18 cellular contexts compared by ENCODE assay signal in genomic region chr20:48003021-48003420, GRCh38.
DNase-seq lines count a peak whose midpoint lies in the region; ATAC-seq and TF ChIP-seq lines count a peak whose summit lies in the region.
"Had no signal": no experiment of that assay in that cellular context is flagged by ENCODE, and none has a peak within 500 bp of the region (broad histone marks: within the 10 kb centered on the region; RNA-seq: fewer than 3 reads in every experiment).

No MANE protein-coding gene starts in this region.

- peaks cover 0 to 20% (median 0%) of the 10 kb centered on the region in 11 experiments; a peak in 4 of 22 replicates for H3K27me3 ChIP-seq in BLaER1 treated with 17β-estradiol and CSF1 and Interleukin-3, amounts not matched to agents 10 nM and 100 nM
- H3K27me3 ChIP-seq in MM.1S (replicated peaks; ENCODE audit: insufficient read depth, low read length): no peaks in the 10 kb centered on the region
- peaks cover 0 to 8% (median 0%) of the 10 kb centered on the region in 45 donors for H3K27me3 ChIP-seq in dorsolateral prefrontal cortex

- intact Hi-C loops in dorsolateral prefrontal cortex (cut with DNase I): no loop called here

- H3K4me1 ChIP-seq in BLaER1 treated with 17β-estradiol and CSF1 and Interleukin-3, amounts not matched to agents 10 nM and 100 nM: peaks cover 63 to 93% (median 86%) of the 10 kb centered on the region in 10 experiments
- peaks cover 26% of the 10 kb centered on the region for H3K4me1 ChIP-seq in MM.1S (ENCODE audit: low read length)

- peak overlapping the region; percentile 7 for H3K27ac Mint-ChIP-seq in memory B cell

- no peaks in the 10 kb centered on the region for H3K9me2 ChIP-seq in MM.1S (replicated peaks; ENCODE audit: insufficient read depth, low read length)

- peak overlapping the region in 7 of 10 experiments; percentile 6 to 37 (median 20); a peak in 8 of 20 replicates for H3K4me3 ChIP-seq in BLaER1 treated with 17β-estradiol and CSF1 and Interleukin-3, amounts not matched to agents 10 nM and 100 nM
- H3K4me3 ChIP-seq in MM.1S (ENCODE audit: low read length) (no peak overlapping the region), dorsolateral prefrontal cortex (no peak overlapping the region)
- H3K4me3 ChIP-seq: GM23248 had no signal

- ATAC-seq in GM19438 (IDR thresholded peaks at IDR 0.05; ENCODE audit: low read depth, unreplicated experiment) (peak; percentile 18), memory B cell (ENCODE audit: low read depth) (no peak), GM18873 (IDR thresholded peaks at IDR 0.05; ENCODE audit: low FRiP score, unreplicated experiment) (no peak)

- H3K9ac ChIP-seq in BLaER1 treated with 17β-estradiol and CSF1 and Interleukin-3, amounts not matched to agents 10 nM and 100 nM: peak overlapping the region in 10 of 11 experiments; percentile 45 to 86 (median 78); a peak in 20 of 22 replicates
- H3K9ac ChIP-seq in MM.1S (ENCODE audit: low read length): no peak overlapping the region; the same call in 1 of the 2 replicates
- H3K9ac ChIP-seq: GM23248, KMS-11 had no signal

- no peaks in the 10 kb centered on the region for H3K27me3 Mint-ChIP-seq in memory B cell

- TF ChIP-seq CTCF in MM.1S (IDR thresholded peaks at IDR 0.05; ENCODE audit: low read length) (no peak), dorsolateral prefrontal cortex (IDR thresholded peaks at IDR 0.05 in 54 of 56, conservative IDR thresholded peaks at IDR 0.05 in 2 of 56; ENCODE audit: low read depth in 1 of 56, partially characterized antibody in 56 of 56) (no peak)

- no peaks in the 10 kb centered on the region for H3K79me2 ChIP-seq in MM.1S (ENCODE audit: low read length)

- peak overlapping the region; percentile 25; the same call in 1 of the 2 replicates for H2AFZ ChIP-seq in MM.1S (ENCODE audit: low read length)
- H2AFZ ChIP-seq: GM23248 had no signal

- H3K4me3 Mint-ChIP-seq in memory B cell: no peak overlapping the region

- peaks cover 6% of the 10 kb centered on the region for H3K36me3 Mint-ChIP-seq in memory B cell

- H3K4me1 Mint-ChIP-seq in memory B cell: peaks cover 43% of the 10 kb centered on the region

- no peaks in the 10 kb centered on the region for H4K20me1 ChIP-seq in BLaER1 treated with 17β-estradiol and CSF1 and Interleukin-3, amounts not matched to agents 10 nM and 100 nM
- H4K20me1 ChIP-seq in MM.1S (ENCODE audit: insufficient read depth, low read length): no peaks in the 10 kb centered on the region

- peaks cover 16% of the 10 kb centered on the region for H3K9me3 Mint-ChIP-seq in memory B cell

- H3K27ac ChIP-seq in BLaER1 treated with 17β-estradiol and CSF1 and Interleukin-3, amounts not matched to agents 10 nM and 100 nM: peak overlapping the region in 10 of 11 experiments; percentile 67 to 97 (median 91); a peak in 21 of 22 replicates
- H3K27ac ChIP-seq in MM.1S (ENCODE audit: low read length) (peak overlapping the region; percentile 80), dorsolateral prefrontal cortex (no peak overlapping the region)
- H3K27ac ChIP-seq: GM23248, KMS-11 had no signal

- peaks cover 7 to 86% (median 33%) of the 10 kb centered on the region in 11 experiments for H3K9me3 ChIP-seq in BLaER1 treated with 17β-estradiol and CSF1 and Interleukin-3, amounts not matched to agents 10 nM and 100 nM (replicated peaks in 1 of 11)
- H3K9me3 ChIP-seq in MM.1S (replicated peaks; ENCODE audit: insufficient read depth, low read length): no peaks in the 10 kb centered on the region

- H3F3A ChIP-seq in MM.1S (ENCODE audit: insufficient read depth, low read length): peaks cover 21% of the 10 kb centered on the region

- peak overlapping the region; percentile 70 to 91 (median 80) for H3K4me2 ChIP-seq in BLaER1 treated with 17β-estradiol and CSF1 and Interleukin-3, amounts not matched to agents 10 nM and 100 nM
- H3K4me2 ChIP-seq in MM.1S (ENCODE audit: low read depth, low read length): peak overlapping the region; percentile 44; the same call in 1 of the 2 replicates
- H3K4me2 ChIP-seq: KMS-11 had no signal

- H3K36me3 ChIP-seq in BLaER1 treated with 17β-estradiol and CSF1 and Interleukin-3, amounts not matched to agents 10 nM and 100 nM: peaks cover 0 to 11% (median 0%) of the 10 kb centered on the region in 11 experiments; a peak in 3 of 22 replicates
- no peaks in the 10 kb centered on the region for H3K36me3 ChIP-seq in MM.1S (replicated peaks; ENCODE audit: insufficient read depth, low read length)

- DNase-seq in MM.1S: no peak
- DNase-seq in memory B cell (ENCODE audit: low spot score in 2 of 2): no peak
- DNase-seq in dorsolateral prefrontal cortex: no peak
- no peak for DNase-seq in ecto neural progenitor cell (ENCODE audit: low spot score)
- no peak for DNase-seq in NCI-H1417 (lab: John Stamatoyannopoulos, UW)
- DNase-seq: GM23248, HCEC 1CT, NCI-H1092, NCI-H146, NCI-H2029 treated with DMSO at 0.1 percent for 48 hours, NCI-H2171, NCI-H446, NCI-H69, Right ventricle myocardium superior had no signal

Comparison
In these comparisons a context has a peak if more than half of its experiments do, and no peak if none do; other contexts are left out.
1. H3K27ac ChIP-seq: peak in BLaER1 treated with 17β-estradiol and CSF1 and Interleukin-3, amounts not matched to agents 10 nM and 100 nM (10 of 11) and MM.1S (single experiment); none in dorsolateral prefrontal cortex (0 of 59).
2. H3K4me3 ChIP-seq: peak in BLaER1 treated with 17β-estradiol and CSF1 and Interleukin-3, amounts not matched to agents 10 nM and 100 nM (7 of 10); none in MM.1S (single experiment) and dorsolateral prefrontal cortex (0 of 59).